Comparison of ENCODE assay signal across 7 cellular contexts in genomic region chr9:40993375-40993774, GRCh38.
DNase-seq lines count a peak whose midpoint lies in the region; ATAC-seq and TF ChIP-seq lines count a peak whose summit lies in the region.
"Not testable (repeated sequence)": the region's sequence is repeated elsewhere in the genome, so short reads cannot be mapped to it uniquely, and the experiment has no call there.

No MANE protein-coding gene starts in this region.

- not testable (repeated sequence) for H3K36me3 ChIP-seq in Karpas-422 (ENCODE audit: insufficient read depth, low read length); ascending aorta; kidney epithelial cell (ENCODE audit: control insufficient read depth, insufficient read depth, low read length); rectal smooth muscle tissue (ENCODE audit: control insufficient read depth, insufficient read depth, low read length)
- H3K36me3 ChIP-seq in esophagus muscularis mucosa: peaks cover 0 to 24% (median 3%) of the 10 kb centered on the region in 4 donors

- not testable (repeated sequence) for H3K27me3 Mint-ChIP-seq in Calu3 (ENCODE audit: unreplicated experiment); T-cell

- ATAC-seq in T-cell (replicated peaks in 1 of 4): not testable (repeated sequence)

- not testable (repeated sequence) for BruUV-seq in Calu3 (replicated peaks; lab: Mats Ljungman, UMichigan)

- peak overlapping the region; percentile 88 for H3K4me2 ChIP-seq in Karpas-422 (ENCODE audit: low read depth, low read length, poor library complexity, severe bottlenecking)

- TF ChIP-seq EP300 in esophagus muscularis mucosa (IDR thresholded peaks at IDR 0.05): not testable (repeated sequence)

- peak overlapping the region; percentile 94 for H3K9ac ChIP-seq in Karpas-422 (ENCODE audit: low read length)
- not testable (repeated sequence) for H3K9ac ChIP-seq in rectal smooth muscle tissue (ENCODE audit: low read length)

- H3K27ac Mint-ChIP-seq in Calu3 (ENCODE audit: unreplicated experiment) (peak overlapping the region; percentile 43), T-cell (peak overlapping the region; percentile 22 to 46)

- CTCF ChIA-PET in Calu3 (lab: Charles Lee); T-cell (lab: Charles Lee): not testable (repeated sequence)

- H3K4me3 ChIP-seq in Karpas-422 (ENCODE audit: low read length) (peak overlapping the region; percentile 97), ascending aorta (peak overlapping the region; percentile 77 to 96), esophagus muscularis mucosa (peak overlapping the region; percentile 68 to 94 (median 92)), kidney epithelial cell (ENCODE audit: low read depth, low read length) (peak overlapping the region; percentile 28), rectal smooth muscle tissue (ENCODE audit: low read length) (peak overlapping the region; percentile 32)

- not testable (repeated sequence) for H3K9me2 ChIP-seq in Karpas-422 (replicated peaks; ENCODE audit: insufficient read depth, low read length)

- H3K27ac ChIP-seq in Karpas-422 (ENCODE audit: low read length): peak overlapping the region; percentile 80; the same call in 1 of the 2 replicates
- H3K27ac ChIP-seq in ascending aorta; esophagus muscularis mucosa (replicated peaks in 1 of 4); rectal smooth muscle tissue (ENCODE audit: low read depth, low read length): not testable (repeated sequence)

- not testable (repeated sequence) for TF ChIP-seq CTCF in Calu3 (IDR thresholded peaks at IDR 0.05; ENCODE audit: unreplicated experiment); ascending aorta (IDR thresholded peaks at IDR 0.05); esophagus muscularis mucosa (IDR thresholded peaks at IDR 0.05); kidney epithelial cell (IDR thresholded peaks at IDR 0.05; ENCODE audit: insufficient read depth, low read length, poor library complexity, severe bottlenecking)

- not testable (repeated sequence) for DNase-seq in Calu3; T-cell; ascending aorta (ENCODE audit: low spot score in 2 of 2); esophagus muscularis mucosa (ENCODE audit: extremely low spot score); kidney epithelial cell (ENCODE audit: low read depth)
- DNase-seq in Karpas-422: peak; percentile 41

- H3K4me3 Mint-ChIP-seq in Calu3 (ENCODE audit: low read depth, unreplicated experiment): not testable (repeated sequence)
- peak overlapping the region in 1 of 3 donors; percentile 57 for H3K4me3 Mint-ChIP-seq in T-cell

- H3K4me1 Mint-ChIP-seq in Calu3 (ENCODE audit: low read depth, unreplicated experiment): not testable (repeated sequence)
- H3K4me1 Mint-ChIP-seq in T-cell: peaks cover 40 to 52% (median 48%) of the 10 kb centered on the region in 3 donors

- TF ChIP-seq POLR2A in esophagus muscularis mucosa (IDR thresholded peaks at IDR 0.05; ENCODE audit: low read depth): not testable (repeated sequence)

- not testable (repeated sequence) for H3K9me3 ChIP-seq in Karpas-422 (ENCODE audit: low read length); ascending aorta; esophagus muscularis mucosa

- not testable (repeated sequence) for H3K9me3 Mint-ChIP-seq in Calu3 (ENCODE audit: low read depth, unreplicated experiment); T-cell

- WGBS in esophagus muscularis mucosa: 80% methylated on average over 4 of the region's 4 CpGs

- H2AFZ ChIP-seq in Karpas-422 (ENCODE audit: low read length): not testable (repeated sequence)

- intact Hi-C loops in Calu3 (cut with micrococcal nuclease; ENCODE audit: unreplicated experiment); ascending aorta (cut with DNase I); esophagus muscularis mucosa (cut with DNase I): not testable (repeated sequence)

- H3K36me3 Mint-ChIP-seq in Calu3 (ENCODE audit: insufficient read depth, unreplicated experiment): not testable (repeated sequence)
- peaks cover 27% of the 10 kb centered on the region for H3K36me3 Mint-ChIP-seq in T-cell

- H3K27me3 ChIP-seq in Karpas-422 (ENCODE audit: low read length); ascending aorta; esophagus muscularis mucosa; kidney epithelial cell (ENCODE audit: control insufficient read depth, insufficient read depth, low read length); rectal smooth muscle tissue (ENCODE audit: control insufficient read depth, insufficient read depth, low read length): not testable (repeated sequence)

- not testable (repeated sequence) for H4K20me1 ChIP-seq in Karpas-422 (ENCODE audit: insufficient read depth, low read depth, low read length)

- peaks cover 64% of the 10 kb centered on the region for H3K79me2 ChIP-seq in Karpas-422 (ENCODE audit: low read length)

- POLR2A ChIA-PET in T-cell (lab: Charles Lee): not testable (repeated sequence)

- peaks cover 24% of the 10 kb centered on the region for H3K4me1 ChIP-seq in Karpas-422 (ENCODE audit: low read length)
- peaks cover 6 to 20% of the 10 kb centered on the region in 2 donors for H3K4me1 ChIP-seq in ascending aorta
- H3K4me1 ChIP-seq in esophagus muscularis mucosa: peaks cover 18 to 60% (median 54%) of the 10 kb centered on the region in 4 donors
- H3K4me1 ChIP-seq in rectal smooth muscle tissue (ENCODE audit: control insufficient read depth, insufficient read depth, low read length): not testable (repeated sequence)

Comparison
In these comparisons a context has a peak if more than half of its experiments do, and no peak if none do; other contexts are left out.
1. H3K4me3 ChIP-seq: peak in every context shown above with its lines; median percentile 97 in Karpas-422; 92 in esophagus muscularis mucosa; 86 in ascending aorta; 32 in rectal smooth muscle tissue; 28 in kidney epithelial cell.